In the genomic region with DNA sequence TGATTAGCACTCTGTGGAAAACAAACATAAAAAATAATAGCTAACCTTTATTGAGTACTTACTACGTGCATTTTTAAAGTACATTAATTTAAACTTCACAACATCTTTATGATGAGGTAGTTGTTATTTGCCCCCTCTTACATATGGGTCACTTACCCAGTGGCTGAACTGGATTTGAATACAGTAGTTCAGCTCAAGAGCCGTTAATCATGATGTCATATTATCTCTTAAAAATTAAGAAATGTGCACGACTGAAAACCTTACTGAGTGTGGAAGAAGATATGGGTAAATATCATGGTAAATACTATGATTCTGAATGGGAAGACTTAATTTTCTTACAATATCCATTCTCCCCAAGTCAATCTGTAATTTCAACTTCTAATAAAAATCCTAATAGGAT, we compare ENCODE assay signal across 28 cellular contexts. TPM values are rescaled to one million over a fixed set of nuclear protein-coding genes. Genes with fewer than 3 reads are reported as not detected.
"Had no signal": no experiment of that assay in that cellular context is flagged by ENCODE, and none has a peak within 500 bp of the region (broad histone marks: within the 10 kb centered on the region; RNA-seq: fewer than 3 reads in every experiment).

No MANE protein-coding gene starts in this region.

- DNase-seq: effector CD8-positive, alpha-beta T cell; effector memory CD8-positive, alpha-beta T cell; endodermal cell; erythroblast; esophagus squamous epithelium; foreskin fibroblast; foreskin melanocyte; gastrocnemius medialis; glutamatergic neuron; head of caudate nucleus; heart right ventricle; hippocampal formation; left cardiac atrium; left lung; left ventricle myocardium superior; lower lobe of right lung; mesendoderm; midbrain; naive thymus-derived CD4-positive, alpha-beta T cell had no signal

- H3K27me3 ChIP-seq: esophagus squamous epithelium, gastrocnemius medialis, heart right ventricle, left lung had no signal

- ATAC-seq: effector memory CD8-positive, alpha-beta T cell; esophagus mucosa; gastrocnemius medialis; heart right ventricle; left cardiac atrium; left lung; left ventricle myocardium superior; lower lobe of right lung; naive thymus-derived CD4-positive, alpha-beta T cell had no signal

- H3K27ac ChIP-seq: coronary artery, epithelial cell of prostate, esophagus squamous epithelium, heart right ventricle, left lung, lower lobe of right lung had no signal

- H3K4me3 ChIP-seq: coronary artery, esophagus squamous epithelium, gastrocnemius medialis, heart right ventricle, left lung, lower lobe of right lung had no signal

- H3K4me1 ChIP-seq: esophagus squamous epithelium, left lung, lower lobe of right lung had no signal

- FAIRE-seq: endometrium, keratinocyte had no signal

- H3K9me3 ChIP-seq: esophagus squamous epithelium, gastrocnemius medialis, heart right ventricle, left lung, lower lobe of right lung had no signal

RNA-seq across cellular contexts. Expression of a gene that starts 55.7 kb away (rescaled TPM):
- total RNA-seq: dermis microvascular lymphatic vessel endothelial cell, endodermal cell, gastrocnemius medialis, glomerular endothelial cell, heart right ventricle, kidney epithelial cell, left cardiac atrium, left lung, left ventricle myocardium superior, lower lobe of right lung, mucosa of gallbladder had no signal
- polyA plus RNA-seq: heart right ventricle had no signal
